Comparison of ENCODE assay signal across 1 cellular context in the genomic region with DNA sequence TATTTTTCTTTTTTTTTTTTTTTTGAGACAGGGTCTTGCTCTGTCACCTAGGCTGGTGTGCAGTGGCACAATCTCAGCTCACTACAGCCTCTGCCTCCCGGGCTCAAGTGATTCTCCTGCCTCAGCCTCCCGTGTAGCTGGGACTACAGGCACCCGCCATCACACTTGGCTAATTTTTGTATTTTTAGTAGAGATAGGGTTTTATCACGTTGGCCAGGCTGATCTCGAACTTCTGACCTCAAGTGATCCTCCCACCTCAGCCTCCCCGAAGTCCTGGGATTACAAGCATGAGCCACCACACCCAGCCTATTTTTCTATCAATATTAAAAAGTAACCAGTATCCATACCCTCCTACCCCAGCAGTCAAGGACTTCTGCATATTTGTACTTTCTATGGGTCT. TPM values are rescaled to one million over a fixed set of nuclear protein-coding genes. Genes with fewer than 3 reads are reported as not detected.
"Had no signal": no experiment of that assay in that cellular context is flagged by ENCODE, and none has a peak within 500 bp of the region (broad histone marks: within the 10 kb centered on the region; RNA-seq: fewer than 3 reads in every experiment).

No MANE protein-coding gene starts in this region.

RNA-seq across cellular contexts. Expression of a gene that starts 22.6 kb away (rescaled TPM):
- total RNA-seq: GM12878 had no signal
- polyA plus RNA-seq: GM12878 had no signal
